ENCODE assay signal across 8 cellular contexts in genomic region chr17:81735181-81736102, GRCh38. TPM values are rescaled to one million over a fixed set of nuclear protein-coding genes. Genes with fewer than 3 reads are reported as not detected.
DNase-seq lines count a peak whose midpoint lies in the region; ATAC-seq and TF ChIP-seq lines count a peak whose summit lies in the region.

No MANE protein-coding gene starts in this region.

- peak overlapping the region in 1 of 2 donors; percentile 13 for H3K27ac Mint-ChIP-seq in natural killer cell treated with Interleukin-12 subunit alpha and Interleukin-12 subunit beta and Interleukin-15 and Interleukin-18, amount 100 ng/mL, for 72 hours

- DNase-seq in Right ventricle myocardium inferior (ENCODE audit: missing footprints) (no peak), cardiac septum (ENCODE audit: low spot score) (no peak), NCI-H526 treated with DMSO at 0.1 percent for 48 hours (lab: John Stamatoyannopoulos, UW) (peak; percentile 66), breast epithelium (ENCODE audit: low spot score in 2 of 2) (no peak), middle frontal gyrus (ENCODE audit: extremely low spot score, low spot score) (no peak)
- DNase-seq in natural killer cell treated with Interleukin-12 subunit alpha and Interleukin-12 subunit beta and Interleukin-15 and Interleukin-18, amount 100 ng/mL, for 72 hours (ENCODE audit: low spot score), result no peak

- H3K4me1 ChIP-seq in breast epithelium, result no peaks in the 10 kb centered on the region

- H3K27me3 ChIP-seq in breast epithelium, result peaks cover 0 to 3% of the 10 kb centered on the region in 2 donors

- H3K4me1 Mint-ChIP-seq in natural killer cell treated with Interleukin-12 subunit alpha and Interleukin-12 subunit beta and Interleukin-15 and Interleukin-18, amount 100 ng/mL, for 72 hours (ENCODE audit: low read depth in 2 of 2), result peaks cover 5 to 10% of the 10 kb centered on the region in 2 donors

- H3K27ac ChIP-seq in breast epithelium, result peak overlapping the region; percentile 2 to 36

- no peaks in the 10 kb centered on the region for H3K9me3 ChIP-seq in breast epithelium

- H3K36me3 Mint-ChIP-seq in natural killer cell treated with Interleukin-12 subunit alpha and Interleukin-12 subunit beta and Interleukin-15 and Interleukin-18, amount 100 ng/mL, for 72 hours, result no peaks in the 10 kb centered on the region

- no peaks in the 10 kb centered on the region for H3K36me3 ChIP-seq in breast epithelium

- peak overlapping the region; percentile 77 for H3K4me3 Mint-ChIP-seq in natural killer cell treated with Interleukin-12 subunit alpha and Interleukin-12 subunit beta and Interleukin-15 and Interleukin-18, amount 100 ng/mL, for 72 hours

- ATAC-seq in Right ventricle myocardium inferior, result peak; percentile 15
- peak; percentile 73 to 75 for ATAC-seq in natural killer cell treated with Interleukin-12 subunit alpha and Interleukin-12 subunit beta and Interleukin-15 and Interleukin-18, amount 100 ng/mL, for 72 hours
- ATAC-seq in HG03175 (IDR thresholded peaks at IDR 0.05; ENCODE audit: unreplicated experiment), result no peak
- no peak for ATAC-seq in GM18909 (IDR thresholded peaks at IDR 0.05; ENCODE audit: poor library complexity, unreplicated experiment)

- no peak for TF ChIP-seq CTCF in breast epithelium (IDR thresholded peaks at IDR 0.05)

- intact Hi-C loops in Right ventricle myocardium inferior (cut with DNase I), result no loop called here
- intact Hi-C loops in cardiac septum (cut with DNase I), result no loop called here
- intact Hi-C loops in breast epithelium (cut with DNase I; ENCODE audit: low total_unique reads), result no loop called here

- no peaks in the 10 kb centered on the region for H3K9me3 Mint-ChIP-seq in natural killer cell treated with Interleukin-12 subunit alpha and Interleukin-12 subunit beta and Interleukin-15 and Interleukin-18, amount 100 ng/mL, for 72 hours

- H3K4me3 ChIP-seq in breast epithelium, result peak overlapping the region; percentile 4 to 58 (median 39)

- no peak for TF ChIP-seq POLR2A in breast epithelium (IDR thresholded peaks at IDR 0.05)

- H3K27me3 Mint-ChIP-seq in natural killer cell treated with Interleukin-12 subunit alpha and Interleukin-12 subunit beta and Interleukin-15 and Interleukin-18, amount 100 ng/mL, for 72 hours, result peaks cover 0 to 15% of the 10 kb centered on the region in 2 donors

RNA-seq across cellular contexts. Expression of gene SLC25A10, which starts 23.4 kb away (rescaled TPM):
- total RNA-seq in Right ventricle myocardium inferior (7.4 TPM), cardiac septum (6.3 TPM), breast epithelium (10 to 100 TPM in 2 of 3 donors, 1 to 10 TPM in 1; 9.8 to 28.0 (median 24.4) TPM)
- 10 to 100 TPM; 17.5 to 36.3 TPM for total RNA-seq in natural killer cell treated with Interleukin-12 subunit alpha and Interleukin-12 subunit beta and Interleukin-15 and Interleukin-18, amount 100 ng/mL, for 72 hours

RNA-seq across cellular contexts. Expression of gene MRPL12, which starts 32.3 kb away (rescaled TPM):
- total RNA-seq in Right ventricle myocardium inferior (177 TPM), cardiac septum (117 TPM), breast epithelium (10 to 100 TPM; 18.4 to 32.3 (median 32.1) TPM)
- total RNA-seq in natural killer cell treated with Interleukin-12 subunit alpha and Interleukin-12 subunit beta and Interleukin-15 and Interleukin-18, amount 100 ng/mL, for 72 hours, result 100 to 1,000 TPM in 1 of 2 donors, 10 to 100 TPM in 1; 98.7 to 226 TPM

RNA-seq across cellular contexts. Expression of gene HGS, which starts 51.6 kb away (rescaled TPM):
- total RNA-seq in Right ventricle myocardium inferior, result 36.6 TPM
- 56.2 TPM for total RNA-seq in cardiac septum
- total RNA-seq in breast epithelium, result 10 to 100 TPM; 61.0 to 75.0 (median 64.6) TPM
- total RNA-seq in natural killer cell treated with Interleukin-12 subunit alpha and Interleukin-12 subunit beta and Interleukin-15 and Interleukin-18, amount 100 ng/mL, for 72 hours, result 100 to 1,000 TPM; 140 to 220 TPM

RNA-seq across cellular contexts. Expression of gene ARL16, which starts 51.8 kb away (rescaled TPM):
- total RNA-seq in Right ventricle myocardium inferior (11.9 TPM), cardiac septum (19.1 TPM), breast epithelium (10 to 100 TPM; 34.9 to 44.2 (median 37.5) TPM)
- total RNA-seq in natural killer cell treated with Interleukin-12 subunit alpha and Interleukin-12 subunit beta and Interleukin-15 and Interleukin-18, amount 100 ng/mL, for 72 hours, result 10 to 100 TPM; 35.5 to 54.7 TPM

Comparison
In these comparisons a context has a peak if more than half of its experiments do, and no peak if none do; other contexts are left out.
1. ATAC-seq: peak in Right ventricle myocardium inferior (single experiment) and natural killer cell treated with Interleukin-12 subunit alpha and Interleukin-12 subunit beta and Interleukin-15 and Interleukin-18, amount 100 ng/mL, for 72 hours (2 of 2); none in HG03175 (single experiment) and GM18909 (single experiment).